ENCODE assay signal across 8 cellular contexts in genomic region chr2:86105969-86106945, GRCh38. TPM values are rescaled to one million over a fixed set of nuclear protein-coding genes. Genes with fewer than 3 reads are reported as not detected.
A peak's percentile ranks its signal among the peaks of the same experiment; 100 is the strongest.
DNase-seq lines count a peak whose midpoint lies in the region; ATAC-seq, FAIRE-seq and TF ChIP-seq lines count a peak whose summit lies in the region.

PTCD3 (plus strand) TSS chr2:86106235; CDS start chr2:86106248, 13 bp downstream.

- TF ChIP-seq CTCF in chondrocyte (IDR thresholded peaks at IDR 0.05) (peak; percentile 27), kidney (IDR thresholded peaks at IDR 0.05; ENCODE audit: borderline replicate concordance, extremely low read depth, insufficient read depth) (no peak)

- TF ChIP-seq POLR2A in GM19099 (IDR thresholded peaks at IDR 0.05; ENCODE audit: extremely low read depth, insufficient read length, low read depth) = peak; percentile 96

- peaks cover 9 to 16% of the 10 kb centered on the region in 2 donors for H3K36me3 ChIP-seq in kidney (ENCODE audit: control insufficient read depth in 1 of 2, insufficient read depth in 2 of 2, low read length in 2 of 2)

- no peaks in the 10 kb centered on the region for H3K9me3 ChIP-seq in kidney (ENCODE audit: control insufficient read depth in 1 of 2, low read length in 2 of 2)

- H3K4me3 ChIP-seq in kidney (ENCODE audit: low read length in 2 of 2) = peak within 1 kb of the TSS; percentile 86 to 99

- intact Hi-C loops in kidney (cut with DNase I) = no loop called here

- H3K36me3 Mint-ChIP-seq in chondrocyte (ENCODE audit: low read depth) = peaks cover 25% of the 10 kb centered on the region

- peak; percentile 37 for FAIRE-seq in kidney (lab: Jason Lieb, UNC)

- peaks cover 5% of the 10 kb centered on the region for H3K9me3 Mint-ChIP-seq in chondrocyte (ENCODE audit: low read depth)

- peaks cover 8 to 11% of the 10 kb centered on the region in 2 donors for H3K4me1 ChIP-seq in kidney (ENCODE audit: control insufficient read depth in 1 of 2, insufficient read depth in 1 of 2, low read depth in 1 of 2, low read length in 2 of 2)

- DNase-seq in AG20443 (ENCODE audit: low spot score) (peak; percentile 94), NCI-H510A treated with DMSO at 0.1 percent for 48 hours (lab: John Stamatoyannopoulos, UW) (peak; percentile 98), chondrocyte (ENCODE audit: low spot score) (peak; percentile 98), kidney (peak; percentile 97)
- peak; percentile 91 to 92 for DNase-seq in activated CD4-positive, alpha-beta T cell treated with anti-CD3 and anti-CD28 coated beads for 24 hours (ENCODE audit: low read depth in 2 of 2)
- DNase-seq in stimulated activated CD4-positive, alpha-beta T cell treated with anti-CD3 and anti-CD28 coated beads, Interleukin-15, amount 100 ng/mL, for 48 hours (ENCODE audit: low read depth in 2 of 2) = peak; percentile 93 to 94

- H3K27ac Mint-ChIP-seq in chondrocyte (ENCODE audit: unreplicated experiment) = peak within 1 kb of the TSS; percentile 99

- peak; percentile 90 for ATAC-seq in HG03432 (IDR thresholded peaks at IDR 0.05; ENCODE audit: unreplicated experiment)

- peak within 1 kb of the TSS; percentile 62 to 92 for H3K9ac ChIP-seq in kidney (ENCODE audit: low read length in 2 of 2)

- H3K4me1 Mint-ChIP-seq in chondrocyte (ENCODE audit: low read depth) = peaks cover 45% of the 10 kb centered on the region

- peak within 1 kb of the TSS; percentile 91 for H3K4me3 Mint-ChIP-seq in chondrocyte (ENCODE audit: unreplicated experiment)

- H3K27me3 Mint-ChIP-seq in chondrocyte (ENCODE audit: low read depth) = no peaks in the 10 kb centered on the region

- peak within 1 kb of the TSS; percentile 78 to 90 for H3K27ac ChIP-seq in kidney (ENCODE audit: low read depth in 2 of 2, low read length in 2 of 2)

RNA-seq across cellular contexts. Expression of gene PTCD3, which starts in this region (rescaled TPM):
- total RNA-seq in chondrocyte (48.6 to 67.3 TPM (median 48.9 TPM) in 3 replicates), kidney (78.9 TPM)
- 34.1 TPM for polyA plus RNA-seq in kidney (ENCODE audit: insufficient read depth, low read depth, low replicate concordance)

Comparison
In these comparisons a context has a peak if more than half of its experiments do, and no peak if none do; other contexts are left out.
1. Peak in every context shown above with its lines: DNase-seq, ATAC-seq, H3K4me3 ChIP-seq and H3K27ac ChIP-seq.